In the genomic region with DNA sequence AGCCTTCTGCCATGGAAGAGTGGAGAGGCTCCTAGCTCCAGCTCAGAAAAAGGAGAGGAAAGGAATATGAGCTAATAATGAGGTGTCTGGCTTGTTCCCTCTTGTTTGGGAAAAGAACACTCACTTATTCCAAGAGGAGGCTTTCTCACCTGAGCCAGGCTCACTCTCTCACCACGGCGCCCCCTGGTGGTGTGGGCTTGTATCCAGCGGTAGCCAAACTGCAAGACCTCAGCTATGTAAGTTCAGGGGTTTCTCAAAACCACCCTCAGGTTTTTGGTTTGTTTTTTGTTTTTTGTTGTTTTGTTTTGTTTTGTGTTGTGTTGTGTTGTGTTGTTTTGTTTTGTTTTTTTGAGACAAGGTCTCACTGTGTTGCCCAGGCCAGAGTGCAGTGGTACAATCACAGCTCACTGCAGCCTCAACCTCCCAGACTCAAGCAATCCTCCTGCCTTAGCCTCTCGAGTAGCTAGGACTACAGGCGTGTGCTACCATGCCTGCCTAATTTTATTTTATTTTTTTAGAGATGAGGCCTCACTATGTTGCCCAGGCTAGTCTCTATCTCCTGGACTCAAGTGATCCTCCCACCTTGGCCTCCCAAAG, we compare ENCODE assay signal across 8 cellular contexts.
DNase-seq lines count a peak whose midpoint lies in the region; ATAC-seq and TF ChIP-seq lines count a peak whose summit lies in the region.

No MANE protein-coding gene starts in this region.

- no peaks in the 10 kb centered on the region for H3K9me3 ChIP-seq in lower lobe of right lung

- intact Hi-C loops in lower lobe of right lung (cut with DNase I), result loop anchor here (10.0 kb wide), 1 partner anchor 311 kb away; no protein-coding TSS in a partner anchor

- ATAC-seq in activated CD4-positive, CD25-positive, alpha-beta regulatory T cell treated with anti-CD3 and anti-CD28 coated beads, Interleukin-2, amount 50 U/mL, for 24 hours, result no peak
- ATAC-seq in lower lobe of right lung, result peak; percentile 67 to 73
- ATAC-seq in HG03095 (IDR thresholded peaks at IDR 0.05; ENCODE audit: unreplicated experiment), result no peak

- peak; percentile 79 for TF ChIP-seq CTCF in lower lobe of right lung (IDR thresholded peaks at IDR 0.05)

- no peaks in the 10 kb centered on the region for H3K36me3 ChIP-seq in lower lobe of right lung

- peak; percentile 43 to 58 (median 50) for DNase-seq in activated CD4-positive, CD25-positive, alpha-beta regulatory T cell (lab: John Stamatoyannopoulos, UW)
- DNase-seq in NCI-H1105 treated with DMSO at 0.1 percent for 48 hours (lab: John Stamatoyannopoulos, UW), result peak; percentile 61
- DNase-seq in activated CD4-positive, alpha-beta T cell treated with anti-CD3 and anti-CD28 coated beads for 1 hour, result peak; percentile 55
- DNase-seq in central memory CD4-positive, alpha-beta T cell, result peak; percentile 25
- peak; percentile 79 for DNase-seq in lower lobe of right lung
- peak; percentile 31 to 52 for DNase-seq in stimulated activated CD8-positive, alpha-beta memory T cell treated with anti-CD3 and anti-CD28 coated beads, Interleukin-2, amount 100 ng/mL, for 1 hour (ENCODE audit: low read depth in 2 of 2)

- H3K27ac ChIP-seq in lower lobe of right lung, result no peak overlapping the region

- no peak overlapping the region for H3K4me3 ChIP-seq in lower lobe of right lung

- H3K27me3 ChIP-seq in lower lobe of right lung (ENCODE audit: low read depth), result peaks cover 7% of the 10 kb centered on the region

- no peaks in the 10 kb centered on the region for H3K4me1 ChIP-seq in lower lobe of right lung

Comparison
In these comparisons a context has a peak if more than half of its experiments do, and no peak if none do; other contexts are left out.
1. DNase-seq: peak in every context shown above with its lines; median percentile 79 in lower lobe of right lung; 61 in NCI-H1105 treated with DMSO at 0.1 percent for 48 hours; 55 in activated CD4-positive, alpha-beta T cell treated with anti-CD3 and anti-CD28 coated beads for 1 hour; 50 in activated CD4-positive, CD25-positive, alpha-beta regulatory T cell; 42 in stimulated activated CD8-positive, alpha-beta memory T cell treated with anti-CD3 and anti-CD28 coated beads, Interleukin-2, amount 100 ng/mL, for 1 hour; 25 in central memory CD4-positive, alpha-beta T cell.
2. ATAC-seq: peak in lower lobe of right lung (2 of 2); none in activated CD4-positive, CD25-positive, alpha-beta regulatory T cell treated with anti-CD3 and anti-CD28 coated beads, Interleukin-2, amount 50 U/mL, for 24 hours (0 of 2) and HG03095 (single experiment).